8 cellular contexts compared by ENCODE assay signal in the genomic region with DNA sequence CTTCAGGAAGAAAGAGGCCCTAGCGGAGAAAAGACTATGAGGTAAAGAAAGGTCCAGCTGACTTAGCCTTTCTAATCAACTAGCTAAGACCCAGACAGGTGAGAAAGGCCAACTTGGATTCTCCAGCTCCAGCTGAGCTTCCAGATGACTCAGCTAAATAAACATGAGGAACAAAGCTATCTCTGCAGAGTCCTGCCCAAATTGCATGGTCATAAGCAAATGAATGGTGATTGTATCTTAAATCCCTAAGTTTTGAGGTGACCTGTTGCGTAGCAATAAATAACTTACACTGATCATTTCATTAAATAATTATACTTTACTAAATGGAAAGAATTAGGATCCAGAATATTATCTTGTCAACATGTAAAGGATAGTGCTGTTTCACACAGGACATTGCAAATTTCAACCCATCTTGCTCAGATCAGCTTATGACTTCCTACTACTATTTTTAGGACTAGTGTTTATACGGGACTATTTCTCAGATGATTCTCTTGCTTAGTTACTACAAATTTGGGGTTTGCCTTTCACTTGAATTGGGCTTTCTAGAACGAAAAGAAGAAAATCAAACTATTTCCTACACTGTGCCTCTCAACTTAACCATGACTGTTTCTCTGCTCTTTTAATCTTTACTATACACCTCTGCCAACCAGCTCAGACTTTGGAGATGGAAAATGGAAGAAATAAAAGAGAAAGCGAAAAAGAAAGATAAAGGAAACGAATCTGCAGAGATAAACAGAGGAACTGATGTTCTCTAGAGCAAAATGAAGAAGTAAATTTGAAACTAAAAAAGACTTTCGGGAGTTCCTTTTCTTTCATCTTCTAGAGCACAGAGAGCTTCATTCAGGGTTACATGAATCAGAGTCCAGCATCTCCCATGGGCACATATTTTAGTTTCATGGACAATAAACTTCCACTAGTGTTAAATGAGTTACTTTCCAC. TPM values are rescaled to one million over a fixed set of nuclear protein-coding genes. Genes with fewer than 3 reads are reported as not detected.
DNase-seq lines count a peak whose midpoint lies in the region; ATAC-seq, FAIRE-seq and TF ChIP-seq lines count a peak whose summit lies in the region.

No MANE protein-coding gene starts in this region.

- H2BK5ac ChIP-seq in neuronal stem cell (ENCODE audit: low read length), result no peak overlapping the region

- H3K9me3 ChIP-seq in OCI-LY7 (ENCODE audit: low read length) (no peaks in the 10 kb centered on the region), endothelial cell of umbilical vein (replicated peaks; ENCODE audit: control insufficient read depth, insufficient read depth, low read length) (no peaks in the 10 kb centered on the region), gastrocnemius medialis (no peaks in the 10 kb centered on the region), neuronal stem cell (replicated peaks in 1 of 2; ENCODE audit: control insufficient read depth in 2 of 2, insufficient read depth in 1 of 2, low read depth in 1 of 2, low read length in 2 of 2) (peaks cover 0 to 3% of the 10 kb centered on the region in 2 donors)

- H3K4me1 Mint-ChIP-seq in stimulated activated memory B cell treated with anti-CD40 and anti-IgM and Interleukin-4, amounts not matched to agents 10 μg/mL and 1 μg/mL and 100 μg/mL, for 72 hours, result peaks cover 26% of the 10 kb centered on the region

- no peak for TF ChIP-seq POLR2A in endothelial cell of umbilical vein (IDR thresholded peaks at IDR 0.05; ENCODE audit: low read depth, low read length)
- no peak for TF ChIP-seq POLR2A in gastrocnemius medialis (IDR thresholded peaks at IDR 0.05)

- no peak overlapping the region for H4K8ac ChIP-seq in neuronal stem cell (ENCODE audit: low read depth, low read length)

- H3K4me2 ChIP-seq in OCI-LY7 (ENCODE audit: low read length) (peak overlapping the region; percentile 52), endothelial cell of umbilical vein (ENCODE audit: insufficient read depth, low read length) (no peak overlapping the region), neuronal stem cell (ENCODE audit: insufficient read depth, low read length, poor library complexity, severe bottlenecking) (no peak overlapping the region)

- no peak overlapping the region for H4K91ac ChIP-seq in neuronal stem cell (ENCODE audit: low read depth, low read length, poor library complexity)

- H4K20me1 ChIP-seq in OCI-LY7 (ENCODE audit: insufficient read depth, low read length) (no peaks in the 10 kb centered on the region), endothelial cell of umbilical vein (replicated peaks; ENCODE audit: control insufficient read depth, extremely low read depth, insufficient read depth, low read length) (no peaks in the 10 kb centered on the region)

- peak; percentile 0 for DNase-seq in NCI-H510A treated with DMSO at 0.1 percent for 48 hours (lab: John Stamatoyannopoulos, UW)
- no peak for DNase-seq in NCI-H510A (lab: John Stamatoyannopoulos, UW)
- no peak for DNase-seq in OCI-LY7 (ENCODE audit: low spot score)
- DNase-seq in endothelial cell of umbilical vein (ENCODE audit: low read depth, low spot score), result no peak
- no peak for DNase-seq in gastrocnemius medialis
- DNase-seq in neuronal stem cell (ENCODE audit: low spot score), result no peak

- H3K9me2 ChIP-seq in OCI-LY7 (ENCODE audit: insufficient read depth, low read length), result no peaks in the 10 kb centered on the region

- no peaks in the 10 kb centered on the region for H3K9me1 ChIP-seq in endothelial cell of umbilical vein (replicated peaks; ENCODE audit: control insufficient read depth, extremely low read depth, insufficient read depth, low read length)

- no peak overlapping the region for H2AK5ac ChIP-seq in neuronal stem cell (ENCODE audit: low read depth, low read length)

- in situ Hi-C loops in gastrocnemius medialis (cut with MboI; ENCODE audit: low sequenced_read_pairs in 4 of 4), result no loop called here

- no peak overlapping the region for H3K18ac ChIP-seq in neuronal stem cell (ENCODE audit: low read length)

- no peak overlapping the region for H3K4ac ChIP-seq in neuronal stem cell (ENCODE audit: low read length)

- CTCF ChIA-PET in OCI-LY7 (lab: Charles Lee; ENCODE audit: unreplicated experiment), result no interaction called here
- CTCF ChIA-PET in endothelial cell of umbilical vein (lab: Charles Lee), result interaction anchor here (0.8 to 3.4 kb wide), 12 partner anchors 12 to 194 kb away, joined by 3 to 25 read pairs (median 4); no protein-coding TSS in a partner anchor

- H3K4me1 ChIP-seq in OCI-LY7 (ENCODE audit: insufficient read depth, low read length, poor library complexity, severe bottlenecking) (no peaks in the 10 kb centered on the region), endothelial cell of umbilical vein (ENCODE audit: control insufficient read depth, extremely low read depth, insufficient read depth, low read length) (no peaks in the 10 kb centered on the region), gastrocnemius medialis (no peaks in the 10 kb centered on the region), neuronal stem cell (ENCODE audit: control insufficient read depth in 2 of 2, insufficient read depth in 1 of 2, low read depth in 1 of 2, low read length in 2 of 2) (peaks cover 0 to 3% of the 10 kb centered on the region in 2 donors)

- H2BK120ac ChIP-seq in neuronal stem cell (ENCODE audit: low read depth, low read length), result no peak overlapping the region

- H3K27me3 Mint-ChIP-seq in stimulated activated memory B cell treated with anti-CD40 and anti-IgM and Interleukin-4, amounts not matched to agents 10 μg/mL and 1 μg/mL and 100 μg/mL, for 72 hours, result peaks cover 14% of the 10 kb centered on the region

- H3K27me3 ChIP-seq in endothelial cell of umbilical vein (ENCODE audit: control insufficient read depth in 2 of 2, insufficient read depth in 2 of 2, low read length in 2 of 2) (peaks cover 0 to 7% of the 10 kb centered on the region in 2 experiments), gastrocnemius medialis (no peaks in the 10 kb centered on the region), neuronal stem cell (ENCODE audit: control insufficient read depth in 3 of 3, insufficient read depth in 3 of 3, low read depth in 1 of 3, low read length in 3 of 3) (no peaks in the 10 kb centered on the region)

- dilution Hi-C loops in endothelial cell of umbilical vein (cut with MboI; ENCODE audit: extremely low pct_ligation_motif_present, low sequenced_read_pairs), result no loop called here

- TF ChIP-seq CTCF in OCI-LY7 (conservative IDR thresholded peaks at IDR 0.05; ENCODE audit: low read length), result no peak
- no peak for TF ChIP-seq CTCF in endothelial cell of umbilical vein (IDR thresholded peaks at IDR 0.05; ENCODE audit: extremely low read depth in 1 of 2, insufficient read depth in 1 of 2, low read depth in 1 of 2, low read length in 2 of 2)
- TF ChIP-seq CTCF in gastrocnemius medialis (IDR thresholded peaks at IDR 0.05 in 4 of 5, conservative IDR thresholded peaks at IDR 0.05 in 1 of 5), result no peak

- peaks cover 13% of the 10 kb centered on the region for H3K9me3 Mint-ChIP-seq in stimulated activated memory B cell treated with anti-CD40 and anti-IgM and Interleukin-4, amounts not matched to agents 10 μg/mL and 1 μg/mL and 100 μg/mL, for 72 hours

- H3K36me3 Mint-ChIP-seq in stimulated activated memory B cell treated with anti-CD40 and anti-IgM and Interleukin-4, amounts not matched to agents 10 μg/mL and 1 μg/mL and 100 μg/mL, for 72 hours, result peaks cover 19% of the 10 kb centered on the region

- H3K27ac ChIP-seq in OCI-LY7 (ENCODE audit: low read depth, low read length, poor library complexity, severe bottlenecking), result no peak overlapping the region
- no peak overlapping the region for H3K27ac ChIP-seq in endothelial cell of umbilical vein (ENCODE audit: insufficient read depth, low read depth, low read length)
- H3K27ac ChIP-seq in gastrocnemius medialis, result no peak overlapping the region
- H3K27ac ChIP-seq in neuronal stem cell (replicated peaks; ENCODE audit: low read length), result no peak overlapping the region

- peak overlapping the region; percentile 30 for H2AFZ ChIP-seq in OCI-LY7 (ENCODE audit: low read length)
- no peak overlapping the region for H2AFZ ChIP-seq in endothelial cell of umbilical vein (ENCODE audit: low read depth, low read length)
- no peak overlapping the region for H2AFZ ChIP-seq in neuronal stem cell (ENCODE audit: low read length)

- H2BK12ac ChIP-seq in neuronal stem cell (ENCODE audit: low read length), result no peak overlapping the region

- BruUV-seq in OCI-LY7 (replicated peaks; lab: Mats Ljungman, UMichigan), result no TSS peak
- BruUV-seq in endothelial cell of umbilical vein (replicated peaks; lab: Mats Ljungman, UMichigan), result no TSS peak

- ATAC-seq in HG02840 (IDR thresholded peaks at IDR 0.05; ENCODE audit: low FRiP score, unreplicated experiment) (peak; percentile 48), gastrocnemius medialis (no peak)
- ATAC-seq in stimulated activated memory B cell treated with anti-CD40 and anti-IgM and Interleukin-4, amounts not matched to agents 10 μg/mL and 1 μg/mL and 100 μg/mL, for 72 hours, result peak; percentile 75

- FAIRE-seq in endothelial cell of umbilical vein (lab: Jason Lieb, UNC), result peak; percentile 37

- H3K4me3 ChIP-seq in OCI-LY7 (ENCODE audit: low read depth, low read length, poor library complexity, severe bottlenecking) (peak overlapping the region; percentile 23), endothelial cell of umbilical vein (replicated peaks in 1 of 3; ENCODE audit: insufficient read depth in 1 of 3, low read depth in 1 of 3, low read length in 3 of 3) (no peak overlapping the region), gastrocnemius medialis (peak overlapping the region in 1 of 4 donors; percentile 9), neuronal stem cell (ENCODE audit: low read length in 2 of 2) (no peak overlapping the region)

- no peak overlapping the region for H3K9ac ChIP-seq in endothelial cell of umbilical vein (replicated peaks; ENCODE audit: extremely low read depth, insufficient read depth, low read length)
- no peak overlapping the region for H3K9ac ChIP-seq in neuronal stem cell (ENCODE audit: low read depth, low read length, poor library complexity)

- peak overlapping the region; percentile 86 for H3K27ac Mint-ChIP-seq in stimulated activated memory B cell treated with anti-CD40 and anti-IgM and Interleukin-4, amounts not matched to agents 10 μg/mL and 1 μg/mL and 100 μg/mL, for 72 hours

- peak overlapping the region; percentile 70 for H3K4me3 Mint-ChIP-seq in stimulated activated memory B cell treated with anti-CD40 and anti-IgM and Interleukin-4, amounts not matched to agents 10 μg/mL and 1 μg/mL and 100 μg/mL, for 72 hours

- H3K14ac ChIP-seq in neuronal stem cell (ENCODE audit: low read length), result no peak overlapping the region

- POLR2A ChIA-PET in OCI-LY7 (lab: Charles Lee) (interaction anchor here (0.6 kb wide), 2 partner anchors 59 to 1256 kb away, joined by 3 read pairs; no protein-coding TSS in a partner anchor), endothelial cell of umbilical vein (lab: Charles Lee) (no interaction called here)

- no peaks in the 10 kb centered on the region for H3K79me2 ChIP-seq in OCI-LY7 (ENCODE audit: insufficient read depth, low read depth, low read length)
- H3K79me2 ChIP-seq in endothelial cell of umbilical vein (ENCODE audit: control insufficient read depth, insufficient read depth, low read length), result no peaks in the 10 kb centered on the region

- no peaks in the 10 kb centered on the region for H3K79me1 ChIP-seq in neuronal stem cell (ENCODE audit: low read depth, low read length)

- H3K23ac ChIP-seq in neuronal stem cell (ENCODE audit: low read depth, low read length, poor library complexity), result no peak overlapping the region

- intact Hi-C loops in OCI-LY7 (cut with micrococcal nuclease; ENCODE audit: unreplicated experiment), result no loop called here
- intact Hi-C loops in endothelial cell of umbilical vein (cut with micrococcal nuclease), result no loop called here
- intact Hi-C loops in gastrocnemius medialis (cut with DNase I; ENCODE audit: low total_unique reads), result no loop called here

- WGBS in neuronal stem cell (ENCODE audit: extremely low coverage in 2 of 2, insufficient read length in 2 of 2, insufficient replicate concordance in 1 of 2), 2 donors, result no CpG with 5 or more reads among the region's 7 CpGs

- H3K36me3 ChIP-seq in OCI-LY7 (ENCODE audit: insufficient read depth, low read length), result no peaks in the 10 kb centered on the region
- no peaks in the 10 kb centered on the region for H3K36me3 ChIP-seq in endothelial cell of umbilical vein (ENCODE audit: control insufficient read depth in 2 of 2, extremely low read depth in 1 of 2, insufficient read depth in 2 of 2, low read length in 2 of 2)
- no peaks in the 10 kb centered on the region for H3K36me3 ChIP-seq in gastrocnemius medialis
- H3K36me3 ChIP-seq in neuronal stem cell (replicated peaks in 1 of 2; ENCODE audit: control insufficient read depth in 2 of 2, insufficient read depth in 2 of 2, low read length in 2 of 2), result no peaks in the 10 kb centered on the region

- no peak overlapping the region for H2BK15ac ChIP-seq in neuronal stem cell (ENCODE audit: low read length)

RNA-seq across cellular contexts. Expression of a gene that starts 6.6 kb away (rescaled TPM):
- total RNA-seq in OCI-LY7 (2014; rRNA removed; shearing (Covaris generic)), result not detected in 2 replicates
- total RNA-seq in OCI-LY7 (2022) (not detected in 2 replicates), endothelial cell of umbilical vein (not detected in 2 replicates), gastrocnemius medialis (under 1 TPM in 1 of 4 donors, not detected in 3; 0.58 TPM)
- polyA plus RNA-seq in endothelial cell of umbilical vein, result not detected in 2 replicates
- not detected in 2 replicates for polyA plus RNA-seq in endothelial cell of umbilical vein (2011; cell fraction: cytosol; rRNA removed)
- polyA plus RNA-seq in endothelial cell of umbilical vein (2011; cell fraction: nucleus; rRNA removed), result not detected in 2 replicates
- polyA plus RNA-seq in endothelial cell of umbilical vein (2012), result not detected in 2 replicates
- polyA minus RNA-seq in endothelial cell of umbilical vein, result not detected in 2 replicates
- not detected for polyA minus RNA-seq in endothelial cell of umbilical vein (2011; cell fraction: cytosol; rRNA and poly(A)+ RNA removed)
- not detected in 2 replicates for polyA minus RNA-seq in endothelial cell of umbilical vein (2011; cell fraction: nucleus; rRNA and poly(A)+ RNA removed)
- not detected for polyA plus RNA-seq in neuronal stem cell (2013, experiment 1 of 2)
- polyA plus RNA-seq in neuronal stem cell (2013, experiment 2 of 2), result not detected

Comparison
In these comparisons a context has a peak if more than half of its experiments do, and no peak if none do; other contexts are left out.
1. ATAC-seq: peak in HG02840 (single experiment) and stimulated activated memory B cell treated with anti-CD40 and anti-IgM and Interleukin-4, amounts not matched to agents 10 μg/mL and 1 μg/mL and 100 μg/mL, for 72 hours (single experiment); none in gastrocnemius medialis (0 of 2).